ENCODE assay signal across 1 cellular context in the genomic region with DNA sequence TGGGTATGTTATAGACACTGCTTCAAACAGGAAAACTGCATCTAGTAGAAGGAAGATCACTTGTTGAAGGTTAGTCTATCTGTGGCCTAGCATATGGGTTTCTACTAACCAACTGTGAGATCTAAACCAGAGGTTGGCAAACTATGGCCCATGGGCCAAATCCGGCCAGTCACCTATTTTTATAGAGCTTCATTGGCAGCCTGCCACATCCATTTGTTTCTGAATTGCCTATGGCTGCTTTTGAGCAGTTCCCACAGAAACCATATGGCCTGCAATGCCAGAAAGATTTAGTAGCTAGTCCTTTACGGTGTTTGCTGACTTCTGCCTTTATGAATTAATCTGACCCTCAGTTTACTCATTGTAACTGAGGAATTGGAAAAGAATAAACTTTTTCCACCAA.
TF ChIP-seq lines count a peak whose summit lies in the region.

No MANE protein-coding gene starts in this region.

TF ChIP-seq in SK-N-SH, 30 proteins besides CTCF, POLR2A, EP300 and RAD21 (continued from another document):
- TF ChIP-seq, protein P1, sequence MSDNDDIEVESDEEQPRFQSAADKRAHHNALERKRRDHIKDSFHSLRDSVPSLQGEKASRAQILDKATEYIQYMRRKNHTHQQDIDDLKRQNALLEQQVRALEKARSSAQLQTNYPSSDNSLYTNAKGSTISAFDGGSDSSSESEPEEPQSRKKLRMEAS (IDR thresholded peaks at IDR 0.05; ENCODE audit: low read depth) = no peak
- TF ChIP-seq, protein P2, sequence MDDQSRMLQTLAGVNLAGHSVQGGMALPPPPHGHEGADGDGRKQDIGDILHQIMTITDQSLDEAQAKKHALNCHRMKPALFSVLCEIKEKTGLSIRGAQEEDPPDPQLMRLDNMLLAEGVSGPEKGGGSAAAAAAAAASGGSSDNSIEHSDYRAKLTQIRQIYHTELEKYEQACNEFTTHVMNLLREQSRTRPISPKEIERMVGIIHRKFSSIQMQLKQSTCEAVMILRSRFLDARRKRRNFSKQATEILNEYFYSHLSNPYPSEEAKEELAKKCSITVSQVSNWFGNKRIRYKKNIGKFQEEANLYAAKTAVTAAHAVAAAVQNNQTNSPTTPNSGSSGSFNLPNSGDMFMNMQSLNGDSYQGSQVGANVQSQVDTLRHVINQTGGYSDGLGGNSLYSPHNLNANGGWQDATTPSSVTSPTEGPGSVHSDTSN (IDR thresholded peaks at IDR 0.05) = peak; percentile 10; the same call in 1 of the 2 replicates
- TF ChIP-seq FOXJ3 (CRISPR knock-in tag; IDR thresholded peaks at IDR 0.05) = no peak
- TF ChIP-seq RXRA (IDR thresholded peaks at IDR 0.05; ENCODE audit: borderline replicate concordance, low read depth) = no peak
- TF ChIP-seq NRF1 (IDR thresholded peaks at IDR 0.05; ENCODE audit: low read depth, low read length) = no peak
- TF ChIP-seq, protein P3, sequence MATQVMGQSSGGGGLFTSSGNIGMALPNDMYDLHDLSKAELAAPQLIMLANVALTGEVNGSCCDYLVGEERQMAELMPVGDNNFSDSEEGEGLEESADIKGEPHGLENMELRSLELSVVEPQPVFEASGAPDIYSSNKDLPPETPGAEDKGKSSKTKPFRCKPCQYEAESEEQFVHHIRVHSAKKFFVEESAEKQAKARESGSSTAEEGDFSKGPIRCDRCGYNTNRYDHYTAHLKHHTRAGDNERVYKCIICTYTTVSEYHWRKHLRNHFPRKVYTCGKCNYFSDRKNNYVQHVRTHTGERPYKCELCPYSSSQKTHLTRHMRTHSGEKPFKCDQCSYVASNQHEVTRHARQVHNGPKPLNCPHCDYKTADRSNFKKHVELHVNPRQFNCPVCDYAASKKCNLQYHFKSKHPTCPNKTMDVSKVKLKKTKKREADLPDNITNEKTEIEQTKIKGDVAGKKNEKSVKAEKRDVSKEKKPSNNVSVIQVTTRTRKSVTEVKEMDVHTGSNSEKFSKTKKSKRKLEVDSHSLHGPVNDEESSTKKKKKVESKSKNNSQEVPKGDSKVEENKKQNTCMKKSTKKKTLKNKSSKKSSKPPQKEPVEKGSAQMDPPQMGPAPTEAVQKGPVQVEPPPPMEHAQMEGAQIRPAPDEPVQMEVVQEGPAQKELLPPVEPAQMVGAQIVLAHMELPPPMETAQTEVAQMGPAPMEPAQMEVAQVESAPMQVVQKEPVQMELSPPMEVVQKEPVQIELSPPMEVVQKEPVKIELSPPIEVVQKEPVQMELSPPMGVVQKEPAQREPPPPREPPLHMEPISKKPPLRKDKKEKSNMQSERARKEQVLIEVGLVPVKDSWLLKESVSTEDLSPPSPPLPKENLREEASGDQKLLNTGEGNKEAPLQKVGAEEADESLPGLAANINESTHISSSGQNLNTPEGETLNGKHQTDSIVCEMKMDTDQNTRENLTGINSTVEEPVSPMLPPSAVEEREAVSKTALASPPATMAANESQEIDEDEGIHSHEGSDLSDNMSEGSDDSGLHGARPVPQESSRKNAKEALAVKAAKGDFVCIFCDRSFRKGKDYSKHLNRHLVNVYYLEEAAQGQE (IDR thresholded peaks at IDR 0.05; ENCODE audit: low read depth, low read length) = no peak
- peak; percentile 63 for TF ChIP-seq RCOR1 (IDR thresholded peaks at IDR 0.05; ENCODE audit: low read length)
- no peak for TF ChIP-seq ELF1 (IDR thresholded peaks at IDR 0.05)
- peak; percentile 19; the same call in 1 of the 2 replicates for TF ChIP-seq TCF12 (IDR thresholded peaks at IDR 0.05)
